In the genomic region with DNA sequence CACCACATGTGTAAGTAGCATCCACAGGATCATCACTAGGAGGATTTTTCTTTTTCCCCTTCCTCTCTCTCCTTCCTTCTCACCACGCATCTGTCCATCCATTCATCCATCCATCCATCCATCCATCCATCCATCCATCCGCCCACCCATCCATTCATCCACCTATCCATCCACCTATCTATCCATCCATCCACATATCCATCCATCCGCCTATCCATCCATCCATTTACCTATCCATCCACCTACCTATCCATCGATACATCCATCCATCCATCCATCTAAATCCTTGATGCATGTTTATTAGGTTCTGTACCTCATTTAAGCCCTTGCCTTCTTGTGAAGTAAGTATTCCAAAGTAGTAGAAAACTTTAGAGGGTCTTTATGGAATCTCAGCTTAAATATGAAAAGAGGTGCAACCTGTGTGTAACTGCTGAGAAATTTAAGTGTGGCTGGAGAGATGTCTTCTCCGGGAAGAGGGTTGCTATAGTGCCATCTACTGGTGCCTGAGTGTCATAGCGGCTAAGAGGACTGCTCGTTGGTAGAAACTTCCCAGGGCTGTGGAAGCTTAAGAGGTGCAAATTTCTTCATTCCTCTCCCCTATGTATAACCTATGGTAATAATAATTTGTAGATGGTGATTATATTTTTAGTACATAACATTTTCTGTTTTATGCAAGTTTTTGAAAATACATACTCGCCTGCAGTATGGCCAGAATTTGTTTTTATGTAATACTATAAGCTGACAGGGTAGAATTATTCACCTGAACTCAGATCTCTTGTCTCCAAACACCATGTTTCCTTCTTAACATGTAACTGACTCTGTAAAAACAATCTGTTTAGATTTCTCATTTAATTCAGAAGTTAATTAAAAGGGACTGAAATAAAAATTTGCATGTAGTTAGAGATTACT, we compare ENCODE assay signal across 8 cellular contexts. TPM values are rescaled to one million over a fixed set of nuclear protein-coding genes. Genes with fewer than 3 reads are reported as not detected.
DNase-seq lines count a peak whose midpoint lies in the region; ATAC-seq and TF ChIP-seq lines count a peak whose summit lies in the region.

No MANE protein-coding gene starts in this region.

- H3K27ac ChIP-seq in KMS-11: no peak overlapping the region
- no peak overlapping the region for H3K27ac ChIP-seq in PC-9
- H3K27ac ChIP-seq in right atrium auricular region: no peak overlapping the region
- no peak overlapping the region for H3K27ac ChIP-seq in sigmoid colon

- intact Hi-C loops in PC-9 (cut with micrococcal nuclease; ENCODE audit: unreplicated experiment): loop anchor here (10.0 kb wide), 1 partner anchor 729 kb away; no protein-coding TSS in a partner anchor
- intact Hi-C loops in sigmoid colon (cut with DNase I): no loop called here

- ATAC-seq in HG02763 (IDR thresholded peaks at IDR 0.05; ENCODE audit: unreplicated experiment): no peak

- peak; percentile 62 for DNase-seq in EH (ENCODE audit: low read depth)
- peak in 1 of 2 experiments; percentile 24 for DNase-seq in PC-9
- DNase-seq in adipocyte (ENCODE audit: low read depth): peak; percentile 90
- DNase-seq in right atrium auricular region (ENCODE audit: low spot score): no peak
- DNase-seq in sigmoid colon: peak; percentile 68
- DNase-seq in GF-D8 (lab: John Stamatoyannopoulos, UW): no peak

- H3K4me3 ChIP-seq in KMS-11 (IDR thresholded peaks at IDR 0.05; ENCODE audit: insufficient read depth, low read depth, low read length) (no peak overlapping the region), PC-9 (no peak overlapping the region), adipocyte (ENCODE audit: low read length) (no peak overlapping the region), right atrium auricular region (no peak overlapping the region), sigmoid colon (no peak overlapping the region)

- no peak overlapping the region for H3K9ac ChIP-seq in KMS-11
- H3K9ac ChIP-seq in adipocyte (ENCODE audit: low read length): no peak overlapping the region

- H3K4me1 ChIP-seq in KMS-11 (ENCODE audit: low read depth, poor library complexity, severe bottlenecking): no peaks in the 10 kb centered on the region
- H3K4me1 ChIP-seq in PC-9 (replicated peaks; ENCODE audit: insufficient read depth): no peaks in the 10 kb centered on the region
- no peaks in the 10 kb centered on the region for H3K4me1 ChIP-seq in adipocyte (ENCODE audit: control insufficient read depth, insufficient read depth, low read length)
- H3K4me1 ChIP-seq in right atrium auricular region: no peaks in the 10 kb centered on the region
- no peaks in the 10 kb centered on the region for H3K4me1 ChIP-seq in sigmoid colon

- H3K79me2 ChIP-seq in KMS-11 (ENCODE audit: insufficient read depth, low read depth) (no peaks in the 10 kb centered on the region), PC-9 (ENCODE audit: low read depth) (no peaks in the 10 kb centered on the region)

- POLR2A ChIA-PET in PC-9 (lab: Charles Lee; ENCODE audit: unreplicated experiment): interaction anchor here (0.5 to 0.7 kb wide), 2 partner anchors 83 to 582 kb away, joined by 4 to 8 read pairs; no protein-coding TSS in a partner anchor

- no peak for TF ChIP-seq POLR2A in sigmoid colon (IDR thresholded peaks at IDR 0.05)

- H3K9me2 ChIP-seq in PC-9 (ENCODE audit: insufficient read depth): no peaks in the 10 kb centered on the region

- H3K4me2 ChIP-seq in KMS-11 (no peak overlapping the region), PC-9 (no peak overlapping the region)

- no TSS peak for BruUV-seq in PC-9 (replicated peaks; lab: Mats Ljungman, UMichigan)

- no peak overlapping the region for H2AFZ ChIP-seq in KMS-11 (ENCODE audit: low read depth)
- no peak overlapping the region for H2AFZ ChIP-seq in PC-9

- CTCF ChIA-PET in PC-9 (lab: Charles Lee): interaction anchor here (0.5 to 1.3 kb wide), 3 partner anchors 9 to 1487 kb away, joined by 3 to 6 read pairs (median 4); no protein-coding TSS in a partner anchor

- TF ChIP-seq CTCF in KMS-11 (conservative IDR thresholded peaks at IDR 0.05; ENCODE audit: low read depth, low read length) (peak; percentile 78), PC-9 (conservative IDR thresholded peaks at IDR 0.05) (peak; percentile 85), right atrium auricular region (IDR thresholded peaks at IDR 0.05) (peak; percentile 78 to 88), sigmoid colon (IDR thresholded peaks at IDR 0.05) (peak; percentile 55 to 90 (median 64))

- WGBS in sigmoid colon, 2 donors: 48 to 51% methylated on average over 8 of the region's 8 CpGs

- H3K36me3 ChIP-seq in KMS-11 (ENCODE audit: insufficient read depth): no peaks in the 10 kb centered on the region
- no peaks in the 10 kb centered on the region for H3K36me3 ChIP-seq in PC-9 (ENCODE audit: low read depth)
- H3K36me3 ChIP-seq in adipocyte (ENCODE audit: control insufficient read depth, insufficient read depth, low read length, severe bottlenecking): no peaks in the 10 kb centered on the region
- no peaks in the 10 kb centered on the region for H3K36me3 ChIP-seq in right atrium auricular region
- H3K36me3 ChIP-seq in sigmoid colon: no peaks in the 10 kb centered on the region

- H3K9me3 ChIP-seq in PC-9 (ENCODE audit: insufficient read depth, low read depth) (no peaks in the 10 kb centered on the region; the same call in 1 of the 2 replicates), adipocyte (ENCODE audit: control insufficient read depth, low read length) (peaks cover 4% of the 10 kb centered on the region), right atrium auricular region (no peaks in the 10 kb centered on the region), sigmoid colon (no peaks in the 10 kb centered on the region)

- H4K20me1 ChIP-seq in KMS-11 (ENCODE audit: insufficient read depth) (no peaks in the 10 kb centered on the region), PC-9 (ENCODE audit: insufficient read depth) (no peaks in the 10 kb centered on the region)

- TF ChIP-seq EP300 in sigmoid colon (IDR thresholded peaks at IDR 0.05): no peak

- H3K27me3 ChIP-seq in KMS-11 (ENCODE audit: insufficient read depth, low read depth) (no peaks in the 10 kb centered on the region), PC-9 (ENCODE audit: insufficient read depth, low read depth) (peaks cover 30% of the 10 kb centered on the region), adipocyte (replicated peaks; ENCODE audit: control insufficient read depth, insufficient read depth, low read length) (peaks cover 36% of the 10 kb centered on the region), right atrium auricular region (no peaks in the 10 kb centered on the region), sigmoid colon (no peaks in the 10 kb centered on the region)

- H3F3A ChIP-seq in PC-9 (ENCODE audit: insufficient read depth, low read depth): no peaks in the 10 kb centered on the region

RNA-seq across cellular contexts. Expression of gene MYO1H, which starts 46.0 kb away (rescaled TPM):
- total RNA-seq in PC-9 (2021) (not detected in 2 replicates), right atrium auricular region (under 1 TPM; 0.16 to 0.63 TPM), sigmoid colon (not detected)
- polyA plus RNA-seq in sigmoid colon: under 1 TPM in 1 of 3 donors, not detected in 2; 0.07 TPM

Comparison
In these comparisons a context has a peak if more than half of its experiments do, and no peak if none do; other contexts are left out.
1. DNase-seq: peak in EH (single experiment), adipocyte (single experiment) and sigmoid colon (single experiment); none in right atrium auricular region (single experiment) and GF-D8 (single experiment).
2. Peak in every context shown above with its lines, with median percentiles within 50 percentile points of each other: CTCF ChIP-seq.